Comparison of ENCODE assay signal across 22 cellular contexts in the genomic region with DNA sequence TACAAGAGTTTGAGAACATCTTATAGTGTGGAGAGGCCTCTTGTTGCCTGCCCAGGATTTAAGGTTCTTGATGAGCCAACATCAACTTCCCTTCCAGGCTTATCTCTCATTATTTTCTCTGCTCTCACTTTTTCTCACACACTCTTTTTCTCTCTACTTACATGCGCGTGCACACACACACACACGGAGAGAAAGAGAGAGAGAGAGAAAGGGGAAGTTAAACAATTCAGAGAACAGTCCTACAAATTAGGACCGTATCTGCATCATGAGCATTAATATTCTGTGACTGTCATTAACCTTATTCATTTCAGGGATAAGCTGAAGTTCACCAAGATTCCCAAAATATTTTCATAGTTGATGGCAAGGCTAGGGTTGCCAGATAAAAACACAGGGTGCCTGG.
"Had no signal": no experiment of that assay in that cellular context is flagged by ENCODE, and none has a peak within 500 bp of the region (broad histone marks: within the 10 kb centered on the region; RNA-seq: fewer than 3 reads in every experiment).

No MANE protein-coding gene starts in this region.

- H3K4me3 Mint-ChIP-seq: naive B cell, nephron had no signal

- DNase-seq: cortex of kidney; effector memory CD4-positive, alpha-beta T cell; kidney; left cardiac atrium; left ventricle myocardium inferior; lower lobe of right lung; mesendoderm; naive B cell; occipital lobe; pancreas; right cardiac atrium; small intestine; stimulated activated CD4-positive, alpha-beta T cell treated with anti-CD3 and anti-CD28 coated beads, Interleukin-12 subunit alpha, Interleukin-12 subunit beta, amount 100 ng/mL, for 4 hours; stimulated activated naive CD8-positive, alpha-beta T cell treated with anti-CD3 and anti-CD28 coated beads, Interleukin-15, Interleukin-2, amounts not matched to agents 100 U/mL and 50 U/mL, for 24 hours; thyroid gland; upper lobe of left lung; uterus had no signal

- ATAC-seq: esophagus mucosa; gastroesophageal sphincter; left cardiac atrium; lower lobe of right lung; pancreas; right cardiac atrium; stimulated activated naive CD8-positive, alpha-beta T cell treated with anti-CD3 and anti-CD28 coated beads, Interleukin-15, Interleukin-2, amounts not matched to agents 100 U/mL and 50 U/mL, for 24 hours had no signal

- H3K27ac Mint-ChIP-seq: nephron, progenitor cell of endocrine pancreas had no signal

- H3K4me1 Mint-ChIP-seq: nephron had no signal

- H3K27me3 Mint-ChIP-seq: progenitor cell of endocrine pancreas had no signal

- H3K27ac ChIP-seq: gastroesophageal sphincter, left ventricle myocardium inferior, lower lobe of right lung, pancreas, suprapubic skin, thyroid gland, upper lobe of left lung, uterus had no signal
